In the genomic region with DNA sequence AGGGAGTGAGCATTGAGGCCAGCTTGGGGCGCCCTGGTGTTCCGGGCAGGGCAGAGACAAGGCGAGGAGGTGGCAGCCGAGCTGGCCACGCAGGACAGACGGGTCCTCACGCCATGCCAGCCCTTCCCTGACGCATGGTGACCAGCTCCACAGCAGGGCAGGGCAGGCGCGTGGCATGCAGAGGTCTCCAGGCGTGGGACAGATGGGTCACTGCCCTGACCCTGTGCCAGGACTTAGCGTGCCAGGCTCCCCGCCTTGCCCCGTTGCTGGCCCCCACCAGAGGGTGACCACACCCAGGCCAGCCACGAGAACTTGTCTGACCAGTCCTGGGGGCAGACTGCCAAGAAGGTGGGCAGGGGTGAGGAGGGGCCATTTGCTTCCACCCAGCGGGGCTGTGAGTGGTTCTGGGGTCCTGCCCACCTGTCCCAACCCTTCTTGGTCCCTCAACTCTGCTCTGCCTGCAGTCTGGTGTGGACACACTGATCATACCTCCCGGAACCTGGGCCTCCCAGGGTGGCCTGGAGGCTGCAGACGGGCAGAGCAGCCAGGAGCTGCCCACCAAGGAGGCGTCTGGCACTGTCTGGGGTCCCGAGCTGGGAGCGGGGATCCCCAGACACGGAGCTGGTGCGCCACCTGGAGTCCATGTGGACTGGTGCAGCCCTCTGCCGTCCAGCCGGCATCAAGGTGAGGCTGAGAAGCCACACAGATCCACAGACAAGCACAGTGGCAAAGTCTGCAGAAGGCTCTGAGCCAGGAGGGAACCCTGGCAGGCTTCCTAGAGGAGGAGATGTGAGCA, we compare ENCODE assay signal across 8 cellular contexts. TPM values are rescaled to one million over a fixed set of nuclear protein-coding genes. Genes with fewer than 3 reads are reported as not detected.
DNase-seq lines count a peak whose midpoint lies in the region; ATAC-seq and TF ChIP-seq lines count a peak whose summit lies in the region.

A gene (plus strand): TSS at position 446 of the 796 bp plus-strand sequence. CDS start 834 bp downstream, outside the sequence.

- H3K9ac ChIP-seq in liver (ENCODE audit: low read depth in 1 of 2, low read length in 2 of 2), result no peak within 1 kb of the TSS

- TF ChIP-seq CTCF in GM13977 (IDR thresholded peaks at IDR 0.05; ENCODE audit: extremely low read depth, insufficient read depth, missing control alignments) (peak; percentile 98), liver (IDR thresholded peaks at IDR 0.05; ENCODE audit: low read depth, low read length, missing input control) (peak; percentile 91)

- no peaks in the 10 kb centered on the region for H3K9me3 ChIP-seq in liver (ENCODE audit: control insufficient read depth in 4 of 4, low read length in 3 of 4)

- H3K4me1 ChIP-seq in liver (ENCODE audit: control insufficient read depth in 4 of 4, insufficient read depth in 4 of 4, low read length in 3 of 4), result peaks cover 8 to 18% (median 13%) of the 10 kb centered on the region in 4 donors

- DNase-seq in A172 (ENCODE audit: low spot score) (peak; percentile 91), GM13977 (ENCODE audit: low spot score) (peak; percentile 90), NCI-H2227 treated with DMSO at 0.1 percent for 48 hours (lab: John Stamatoyannopoulos, UW) (peak; percentile 18), cerebellum (ENCODE audit: low spot score) (peak; percentile 86)
- DNase-seq in activated CD4-positive, alpha-beta T cell treated with anti-CD3 and anti-CD28 coated beads for 4 hours, result peak; percentile 78 to 81
- DNase-seq in stimulated activated CD4-positive, alpha-beta T cell treated with anti-CD3 and anti-CD28 coated beads, TNF-alpha, amount 100 ng/mL, for 4 hours (ENCODE audit: low read depth in 3 of 3), result peak; percentile 65 to 71 (median 67)

- no peak within 1 kb of the TSS for H3K27ac ChIP-seq in liver (ENCODE audit: low read depth in 1 of 2, low read length in 2 of 2)

- no peaks in the 10 kb centered on the region for H3K27me3 ChIP-seq in liver (ENCODE audit: control insufficient read depth in 4 of 4, insufficient read depth in 4 of 4, low read length in 3 of 4)

- no peaks in the 10 kb centered on the region for H3K36me3 ChIP-seq in liver (ENCODE audit: control insufficient read depth in 4 of 4, insufficient read depth in 3 of 4, low read depth in 1 of 4, low read length in 3 of 4)

- no peak within 1 kb of the TSS for H3K4me3 ChIP-seq in liver (ENCODE audit: low read depth in 1 of 3, low read length in 3 of 3)

- TF ChIP-seq RAD21 in liver (IDR thresholded peaks at IDR 0.05), result peak; percentile 93 to 96

- ATAC-seq in HG03354 (IDR thresholded peaks at IDR 0.05; ENCODE audit: poor library complexity, severe bottlenecking, unreplicated experiment), result no peak

- in situ Hi-C loops in GM13977 (cut with MboI; ENCODE audit: low pct_unique_long_range_greater_than_20kb, low sequenced_read_pairs, unreplicated experiment), result loop anchor here (10.0 kb wide), 1 partner anchor 102 kb away; no protein-coding TSS in a partner anchor

- 30% methylated on average over 25 of the region's 25 CpGs for WGBS in liver

TF ChIP-seq in liver, 16 proteins besides CTCF, POLR2A, EP300 and RAD21:
- TF ChIP-seq YY1 (IDR thresholded peaks at IDR 0.05) (no peak), RXRA (IDR thresholded peaks at IDR 0.05) (no peak), HNF4G (IDR thresholded peaks at IDR 0.05) (no peak), GABPA (IDR thresholded peaks at IDR 0.05 in 1 of 2, conservative IDR thresholded peaks at IDR 0.05 in 1 of 2) (no peak), FOXA1 (IDR thresholded peaks at IDR 0.05) (no peak), HNF4A (conservative IDR thresholded peaks at IDR 0.05) (no peak), FOXA2 (IDR thresholded peaks at IDR 0.05) (no peak), SP1 (IDR thresholded peaks at IDR 0.05) (no peak), JUND (IDR thresholded peaks at IDR 0.05) (no peak), NR2F2 (IDR thresholded peaks at IDR 0.05) (no peak), TAF1 (conservative IDR thresholded peaks at IDR 0.05) (no peak), EGR1 (IDR thresholded peaks at IDR 0.05; ENCODE audit: low read depth in 2 of 2) (no peak)
- TF ChIP-seq, protein P1, sequence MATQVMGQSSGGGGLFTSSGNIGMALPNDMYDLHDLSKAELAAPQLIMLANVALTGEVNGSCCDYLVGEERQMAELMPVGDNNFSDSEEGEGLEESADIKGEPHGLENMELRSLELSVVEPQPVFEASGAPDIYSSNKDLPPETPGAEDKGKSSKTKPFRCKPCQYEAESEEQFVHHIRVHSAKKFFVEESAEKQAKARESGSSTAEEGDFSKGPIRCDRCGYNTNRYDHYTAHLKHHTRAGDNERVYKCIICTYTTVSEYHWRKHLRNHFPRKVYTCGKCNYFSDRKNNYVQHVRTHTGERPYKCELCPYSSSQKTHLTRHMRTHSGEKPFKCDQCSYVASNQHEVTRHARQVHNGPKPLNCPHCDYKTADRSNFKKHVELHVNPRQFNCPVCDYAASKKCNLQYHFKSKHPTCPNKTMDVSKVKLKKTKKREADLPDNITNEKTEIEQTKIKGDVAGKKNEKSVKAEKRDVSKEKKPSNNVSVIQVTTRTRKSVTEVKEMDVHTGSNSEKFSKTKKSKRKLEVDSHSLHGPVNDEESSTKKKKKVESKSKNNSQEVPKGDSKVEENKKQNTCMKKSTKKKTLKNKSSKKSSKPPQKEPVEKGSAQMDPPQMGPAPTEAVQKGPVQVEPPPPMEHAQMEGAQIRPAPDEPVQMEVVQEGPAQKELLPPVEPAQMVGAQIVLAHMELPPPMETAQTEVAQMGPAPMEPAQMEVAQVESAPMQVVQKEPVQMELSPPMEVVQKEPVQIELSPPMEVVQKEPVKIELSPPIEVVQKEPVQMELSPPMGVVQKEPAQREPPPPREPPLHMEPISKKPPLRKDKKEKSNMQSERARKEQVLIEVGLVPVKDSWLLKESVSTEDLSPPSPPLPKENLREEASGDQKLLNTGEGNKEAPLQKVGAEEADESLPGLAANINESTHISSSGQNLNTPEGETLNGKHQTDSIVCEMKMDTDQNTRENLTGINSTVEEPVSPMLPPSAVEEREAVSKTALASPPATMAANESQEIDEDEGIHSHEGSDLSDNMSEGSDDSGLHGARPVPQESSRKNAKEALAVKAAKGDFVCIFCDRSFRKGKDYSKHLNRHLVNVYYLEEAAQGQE (IDR thresholded peaks at IDR 0.05), result no peak
- TF ChIP-seq, protein P2, sequence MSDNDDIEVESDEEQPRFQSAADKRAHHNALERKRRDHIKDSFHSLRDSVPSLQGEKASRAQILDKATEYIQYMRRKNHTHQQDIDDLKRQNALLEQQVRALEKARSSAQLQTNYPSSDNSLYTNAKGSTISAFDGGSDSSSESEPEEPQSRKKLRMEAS (IDR thresholded peaks at IDR 0.05), result no peak
- TF ChIP-seq, protein P3, sequence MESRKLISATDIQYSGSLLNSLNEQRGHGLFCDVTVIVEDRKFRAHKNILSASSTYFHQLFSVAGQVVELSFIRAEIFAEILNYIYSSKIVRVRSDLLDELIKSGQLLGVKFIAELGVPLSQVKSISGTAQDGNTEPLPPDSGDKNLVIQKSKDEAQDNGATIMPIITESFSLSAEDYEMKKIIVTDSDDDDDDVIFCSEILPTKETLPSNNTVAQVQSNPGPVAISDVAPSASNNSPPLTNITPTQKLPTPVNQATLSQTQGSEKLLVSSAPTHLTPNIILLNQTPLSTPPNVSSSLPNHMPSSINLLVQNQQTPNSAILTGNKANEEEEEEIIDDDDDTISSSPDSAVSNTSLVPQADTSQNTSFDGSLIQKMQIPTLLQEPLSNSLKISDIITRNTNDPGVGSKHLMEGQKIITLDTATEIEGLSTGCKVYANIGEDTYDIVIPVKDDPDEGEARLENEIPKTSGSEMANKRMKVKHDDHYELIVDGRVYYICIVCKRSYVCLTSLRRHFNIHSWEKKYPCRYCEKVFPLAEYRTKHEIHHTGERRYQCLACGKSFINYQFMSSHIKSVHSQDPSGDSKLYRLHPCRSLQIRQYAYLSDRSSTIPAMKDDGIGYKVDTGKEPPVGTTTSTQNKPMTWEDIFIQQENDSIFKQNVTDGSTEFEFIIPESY (IDR thresholded peaks at IDR 0.05), result no peak
- TF ChIP-seq, protein P4, sequence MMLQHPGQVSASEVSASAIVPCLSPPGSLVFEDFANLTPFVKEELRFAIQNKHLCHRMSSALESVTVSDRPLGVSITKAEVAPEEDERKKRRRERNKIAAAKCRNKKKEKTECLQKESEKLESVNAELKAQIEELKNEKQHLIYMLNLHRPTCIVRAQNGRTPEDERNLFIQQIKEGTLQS (IDR thresholded peaks at IDR 0.05), result no peak

RNA-seq across cellular contexts. Expression of the gene that starts here (rescaled TPM):
- total RNA-seq in A172 (2014; rRNA removed; shearing (Covaris generic)), result 0.86 and 1.1 TPM in 2 replicates
- total RNA-seq in cerebellum (not detected), liver (not detected)
- polyA plus RNA-seq in liver, result not detected

Comparison
In these comparisons a context has a peak if more than half of its experiments do, and no peak if none do; other contexts are left out.
1. Peak in DNase-seq in cerebellum; RNA of the gene not detected or under 1 TPM.
2. DNase-seq: peak in every context shown above with its lines; median percentile 91 in A172; 90 in GM13977; 86 in cerebellum; 80 in activated CD4-positive, alpha-beta T cell treated with anti-CD3 and anti-CD28 coated beads for 4 hours; 67 in stimulated activated CD4-positive, alpha-beta T cell treated with anti-CD3 and anti-CD28 coated beads, TNF-alpha, amount 100 ng/mL, for 4 hours; 18 in NCI-H2227 treated with DMSO at 0.1 percent for 48 hours.